ENCODE assay signal across 8 cellular contexts in genomic region chr17:76736349-76737081, GRCh38. TPM values are rescaled to one million over a fixed set of nuclear protein-coding genes. Genes with fewer than 3 reads are reported as not detected.
DNase-seq lines count a peak whose midpoint lies in the region; ATAC-seq and TF ChIP-seq lines count a peak whose summit lies in the region.

No MANE protein-coding gene starts in this region.

- CTCF ChIA-PET in Calu3 (lab: Charles Lee): no interaction called here
- CTCF ChIA-PET in activated B cell treated with CpG ODN at 0.5 μM for 24 hours (lab: Charles Lee): no interaction called here

- no TSS peak for BruUV-seq in Calu3 (replicated peaks; lab: Mats Ljungman, UMichigan)

- H3K27ac Mint-ChIP-seq in Calu3 (ENCODE audit: unreplicated experiment) (peak overlapping the region; percentile 97), activated B cell treated with CpG ODN at 0.5 μM for 24 hours (peak overlapping the region; percentile 96)
- peak overlapping the region; percentile 99 for H3K27ac Mint-ChIP-seq in central memory CD8-positive, alpha-beta T cell (ENCODE audit: low read depth)

- no peaks in the 10 kb centered on the region for H3K27me3 Mint-ChIP-seq in Calu3 (ENCODE audit: unreplicated experiment)
- H3K27me3 Mint-ChIP-seq in activated B cell treated with CpG ODN at 0.5 μM for 24 hours: no peaks in the 10 kb centered on the region
- no peaks in the 10 kb centered on the region for H3K27me3 Mint-ChIP-seq in central memory CD8-positive, alpha-beta T cell

- intact Hi-C loops in Calu3 (cut with micrococcal nuclease; ENCODE audit: unreplicated experiment): no loop called here
- intact Hi-C loops in activated B cell treated with CpG ODN at 0.5 μM for 24 hours (cut with micrococcal nuclease): loop anchor here (1.0 to 5.0 kb wide), 8 partner anchors 10 to 1329 kb away; partner anchors contain the start of genes GRB2, JMJD6, METTL23 and SEC14L1

- H3K9me3 Mint-ChIP-seq in Calu3 (ENCODE audit: low read depth, unreplicated experiment) (no peaks in the 10 kb centered on the region), activated B cell treated with CpG ODN at 0.5 μM for 24 hours (no peaks in the 10 kb centered on the region)
- H3K9me3 Mint-ChIP-seq in central memory CD8-positive, alpha-beta T cell: no peaks in the 10 kb centered on the region

- H3K36me3 Mint-ChIP-seq in Calu3 (ENCODE audit: insufficient read depth, unreplicated experiment) (peaks cover 74% of the 10 kb centered on the region), activated B cell treated with CpG ODN at 0.5 μM for 24 hours (ENCODE audit: low read depth) (peaks cover 68% of the 10 kb centered on the region)
- H3K36me3 Mint-ChIP-seq in central memory CD8-positive, alpha-beta T cell (ENCODE audit: insufficient read depth): peaks cover 71% of the 10 kb centered on the region

- peaks cover 24% of the 10 kb centered on the region for H3K4me1 Mint-ChIP-seq in Calu3 (ENCODE audit: low read depth, unreplicated experiment)
- H3K4me1 Mint-ChIP-seq in activated B cell treated with CpG ODN at 0.5 μM for 24 hours: peaks cover 56% of the 10 kb centered on the region
- peaks cover 51% of the 10 kb centered on the region for H3K4me1 Mint-ChIP-seq in central memory CD8-positive, alpha-beta T cell

- TF ChIP-seq CTCF in Calu3 (IDR thresholded peaks at IDR 0.05; ENCODE audit: unreplicated experiment): no peak
- TF ChIP-seq CTCF in activated B cell treated with CpG ODN at 0.5 μM for 24 hours (IDR thresholded peaks at IDR 0.05): no peak

- POLR2A ChIA-PET in activated B cell treated with CpG ODN at 0.5 μM for 24 hours (lab: Charles Lee): interaction anchor here (0.5 to 6.2 kb wide), 12 partner anchors 9 to 1059 kb away, joined by 3 to 218 read pairs (median 4); partner anchors contain the start of genes JMJD6 and METTL23

- DNase-seq in Calu3 (peak; percentile 68), LoVo (ENCODE audit: low spot score) (peak; percentile 59), activated B cell treated with CpG ODN at 0.5 μM for 24 hours (peak; percentile 68), kidney glomerular epithelial cell (lab: John Stamatoyannopoulos, UW) (peak; percentile 30), 8988T (no peak)
- peak in 1 of 2 donors; percentile 36 for DNase-seq in central memory CD8-positive, alpha-beta T cell (ENCODE audit: low spot score in 2 of 2)
- peak; percentile 39 to 48 for DNase-seq in stimulated activated CD4-positive, alpha-beta T cell treated with anti-CD3 and anti-CD28 coated beads, Interleukin-1b, Interleukin-23, amount 100 ng/mL, for 1 hour (ENCODE audit: low read depth in 2 of 2)

- H3K4me3 Mint-ChIP-seq in Calu3 (ENCODE audit: low read depth, unreplicated experiment): peak overlapping the region; percentile 93
- H3K4me3 Mint-ChIP-seq in activated B cell treated with CpG ODN at 0.5 μM for 24 hours: peak overlapping the region; percentile 97
- H3K4me3 Mint-ChIP-seq in central memory CD8-positive, alpha-beta T cell: peak overlapping the region; percentile 95

- peak; percentile 16 for ATAC-seq in GM21528 (IDR thresholded peaks at IDR 0.05; ENCODE audit: low FRiP score, unreplicated experiment)
- peak; percentile 15 for ATAC-seq in activated B cell treated with CpG ODN at 0.5 μM for 24 hours (ENCODE audit: low read depth)
- ATAC-seq in central memory CD8-positive, alpha-beta T cell (replicated peaks; ENCODE audit: extremely low read depth, poor library complexity, severe bottlenecking): peak; percentile 1

RNA-seq across cellular contexts. Expression of gene SRSF2, which starts 0.6 kb away (rescaled TPM):
- total RNA-seq in Calu3 (2022) (238 and 241 TPM in 2 replicates), activated B cell treated with CpG ODN at 0.5 μM for 24 hours (335 and 367 TPM in 2 replicates)

RNA-seq across cellular contexts. Expression of gene MFSD11, which starts 1.4 kb away (rescaled TPM):
- total RNA-seq in Calu3 (2022): 21.4 and 23.9 TPM in 2 replicates
- 17.9 and 20.8 TPM in 2 replicates for total RNA-seq in activated B cell treated with CpG ODN at 0.5 μM for 24 hours

RNA-seq across cellular contexts. Expression of gene METTL23, which starts 9.9 kb away (rescaled TPM):
- 56.1 and 58.1 TPM in 2 replicates for total RNA-seq in Calu3 (2022)
- total RNA-seq in activated B cell treated with CpG ODN at 0.5 μM for 24 hours: 52.3 and 56.0 TPM in 2 replicates

RNA-seq across cellular contexts. Expression of gene JMJD6, which starts 10.1 kb away (rescaled TPM):
- total RNA-seq in Calu3 (2022) (60.8 and 62.1 TPM in 2 replicates), activated B cell treated with CpG ODN at 0.5 μM for 24 hours (32.7 and 33.1 TPM in 2 replicates)

RNA-seq across cellular contexts. Expression of gene MXRA7, which starts 25.8 kb away (rescaled TPM):
- total RNA-seq in Calu3 (2022) (6.5 and 9.9 TPM in 2 replicates), activated B cell treated with CpG ODN at 0.5 μM for 24 hours (13.5 and 13.8 TPM in 2 replicates)
